9 cellular contexts compared by ENCODE assay signal in genomic region chr14:75333523-75334190, GRCh38. TPM values are rescaled to one million over a fixed set of nuclear protein-coding genes. Genes with fewer than 3 reads are reported as not detected.
DNase-seq lines count a peak whose midpoint lies in the region; ATAC-seq, FAIRE-seq and TF ChIP-seq lines count a peak whose summit lies in the region.
"Had no signal": no experiment of that assay in that cellular context is flagged by ENCODE, and none has a peak within 500 bp of the region (broad histone marks: within the 10 kb centered on the region; RNA-seq: fewer than 3 reads in every experiment).

No MANE protein-coding gene starts in this region.

- peak overlapping the region; percentile 71 for H3K4me3 Mint-ChIP-seq in activated T-cell treated with anti-CD3 and anti-CD28 coated beads, Interleukin-2, amount 50 U/mL, for 4 hours
- peak overlapping the region; percentile 80 to 93 (median 89) for H3K4me3 Mint-ChIP-seq in immature natural killer cell

- peaks cover 7 to 19% (median 12%) of the 10 kb centered on the region in 5 donors for H3K4me1 ChIP-seq in subcutaneous abdominal adipose tissue (ENCODE audit: control insufficient read depth in 5 of 5, insufficient read depth in 5 of 5, low read length in 5 of 5)

- peaks cover 22% of the 10 kb centered on the region for H3K4me1 Mint-ChIP-seq in activated T-cell treated with anti-CD3 and anti-CD28 coated beads, Interleukin-2, amount 50 U/mL, for 4 hours (ENCODE audit: low read depth)
- peaks cover 26 to 32% of the 10 kb centered on the region in 2 donors for H3K4me1 Mint-ChIP-seq in immature natural killer cell

- peak overlapping the region; percentile 54 to 90 (median 76) for H3K27ac Mint-ChIP-seq in immature natural killer cell

- DNase-seq in HL-60 (ENCODE audit: low read depth in 1 of 2, low spot score in 1 of 2) = peak in 1 of 2 experiments; percentile 30
- DNase-seq in activated T-cell treated with anti-CD3 and anti-CD28 coated beads, Interleukin-2, amount 50 U/mL, for 4 hours = no peak
- no peak for DNase-seq in immature natural killer cell
- no peak for DNase-seq in SIG-M5 treated with dmso at 0.1 percent for 504 hours (lab: John Stamatoyannopoulos, UW; ENCODE audit: unreplicated experiment)
- no peak for DNase-seq in H54 (ENCODE audit: insufficient read length, low spot score)
- DNase-seq: NCI-H1105, SW 1271 had no signal

- peak; percentile 25 to 29 for ATAC-seq in activated T-cell treated with anti-CD3 and anti-CD28 coated beads, Interleukin-2, amount 50 U/mL, for 4 hours
- no peak for ATAC-seq in HG03108 (IDR thresholded peaks at IDR 0.05; ENCODE audit: unreplicated experiment)

- FAIRE-seq in H54 (lab: Jason Lieb, UNC) = no peak

- peaks cover 3% of the 10 kb centered on the region for H3K27me3 Mint-ChIP-seq in activated T-cell treated with anti-CD3 and anti-CD28 coated beads, Interleukin-2, amount 50 U/mL, for 4 hours (ENCODE audit: low read depth)
- peaks cover 3 to 12% (median 8%) of the 10 kb centered on the region in 3 donors for H3K27me3 Mint-ChIP-seq in immature natural killer cell (ENCODE audit: low read depth in 3 of 3)

- TF ChIP-seq CTCF in HL-60 (IDR thresholded peaks at IDR 0.05; ENCODE audit: insufficient read depth, low read length) = no peak

- H3K36me3 ChIP-seq in subcutaneous abdominal adipose tissue (ENCODE audit: control insufficient read depth in 5 of 5, insufficient read depth in 5 of 5, low read length in 5 of 5) = no peaks in the 10 kb centered on the region

- no peaks in the 10 kb centered on the region for H3K9me3 ChIP-seq in subcutaneous abdominal adipose tissue (ENCODE audit: control insufficient read depth in 5 of 5, low read length in 5 of 5)

- H3K36me3 Mint-ChIP-seq in activated T-cell treated with anti-CD3 and anti-CD28 coated beads, Interleukin-2, amount 50 U/mL, for 4 hours (ENCODE audit: insufficient read depth) = no peaks in the 10 kb centered on the region
- no peaks in the 10 kb centered on the region for H3K36me3 Mint-ChIP-seq in immature natural killer cell

- no peaks in the 10 kb centered on the region for H3K9me3 Mint-ChIP-seq in activated T-cell treated with anti-CD3 and anti-CD28 coated beads, Interleukin-2, amount 50 U/mL, for 4 hours
- no peaks in the 10 kb centered on the region for H3K9me3 Mint-ChIP-seq in immature natural killer cell

- H3K4me3 ChIP-seq in HL-60 (replicated peaks; ENCODE audit: insufficient read depth, low read length) (no peak overlapping the region), subcutaneous abdominal adipose tissue (ENCODE audit: low read depth in 1 of 5, low read length in 5 of 5) (peak overlapping the region in 4 of 5 donors; percentile 22 to 42 (median 34))

- H3K27me3 ChIP-seq in HL-60 (ENCODE audit: insufficient read depth, poor library complexity, severe bottlenecking) (no peaks in the 10 kb centered on the region), subcutaneous abdominal adipose tissue (ENCODE audit: control insufficient read depth in 5 of 5, insufficient read depth in 4 of 5, low read length in 5 of 5) (no peaks in the 10 kb centered on the region)

- H3K9ac ChIP-seq in subcutaneous abdominal adipose tissue (ENCODE audit: low read length in 5 of 5) = peak overlapping the region in 2 of 5 donors; percentile 31 to 57

- H3K27ac ChIP-seq in HL-60 (replicated peaks) = peak overlapping the region; percentile 98
- no peak overlapping the region for H3K27ac ChIP-seq in subcutaneous abdominal adipose tissue (ENCODE audit: low read depth, low read length)

- TF ChIP-seq POLR2A in H54 (IDR thresholded peaks at IDR 0.05; ENCODE audit: low read depth, low read length) = no peak

RNA-seq across cellular contexts. Expression of gene FOS, which starts 55.0 kb away (rescaled TPM):
- 10 to 100 TPM; 16.8 to 19.5 (median 18.1) TPM for total RNA-seq in activated T-cell treated with anti-CD3 and anti-CD28 coated beads, Interleukin-2, amount 50 U/mL, for 4 hours
- polyA plus RNA-seq in immature natural killer cell = 100 to 1,000 TPM; 525 to 765 (median 608) TPM
